In the genomic region with DNA sequence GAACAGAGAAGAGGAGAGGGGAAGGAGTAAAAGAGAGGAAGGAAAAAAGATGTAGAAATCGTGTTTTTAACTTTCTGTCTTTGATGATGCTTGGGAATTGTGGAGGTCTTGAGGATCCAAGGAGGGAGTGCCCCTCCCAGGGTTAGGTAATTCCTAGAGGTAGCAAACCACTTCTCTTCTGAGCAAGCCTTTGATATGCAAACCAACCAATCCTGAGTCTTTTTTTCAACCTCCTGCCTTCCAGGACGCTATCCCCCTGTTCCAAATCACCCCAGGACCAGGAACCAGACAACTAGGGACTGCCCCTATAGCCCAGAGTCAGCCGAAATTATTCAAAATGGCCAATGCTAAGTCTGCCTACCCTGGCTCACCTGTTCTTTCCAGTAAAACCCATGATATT, we compare ENCODE assay signal across 1 cellular context.
TF ChIP-seq lines count a peak whose summit lies in the region.

No MANE protein-coding gene starts in this region.

TF ChIP-seq in A549, 52 proteins besides CTCF, POLR2A, EP300 and RAD21 (continued from another document):
- TF ChIP-seq, protein P1, sequence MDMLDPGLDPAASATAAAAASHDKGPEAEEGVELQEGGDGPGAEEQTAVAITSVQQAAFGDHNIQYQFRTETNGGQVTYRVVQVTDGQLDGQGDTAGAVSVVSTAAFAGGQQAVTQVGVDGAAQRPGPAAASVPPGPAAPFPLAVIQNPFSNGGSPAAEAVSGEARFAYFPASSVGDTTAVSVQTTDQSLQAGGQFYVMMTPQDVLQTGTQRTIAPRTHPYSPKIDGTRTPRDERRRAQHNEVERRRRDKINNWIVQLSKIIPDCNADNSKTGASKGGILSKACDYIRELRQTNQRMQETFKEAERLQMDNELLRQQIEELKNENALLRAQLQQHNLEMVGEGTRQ (IDR thresholded peaks at IDR 0.05), result no peak
- no peak for TF ChIP-seq MYC (IDR thresholded peaks at IDR 0.05; ENCODE audit: borderline replicate concordance, low read length)
- TF ChIP-seq, protein P2, sequence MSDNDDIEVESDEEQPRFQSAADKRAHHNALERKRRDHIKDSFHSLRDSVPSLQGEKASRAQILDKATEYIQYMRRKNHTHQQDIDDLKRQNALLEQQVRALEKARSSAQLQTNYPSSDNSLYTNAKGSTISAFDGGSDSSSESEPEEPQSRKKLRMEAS (IDR thresholded peaks at IDR 0.05), result no peak
